Comparison of ENCODE assay signal across 1 cellular context in genomic region chr6:42424906-42425474, GRCh38.
TF ChIP-seq lines count a peak whose summit lies in the region.

No MANE protein-coding gene starts in this region.

TF ChIP-seq in A549, 52 proteins besides CTCF, POLR2A, EP300 and RAD21 (continued from another document):
- TF ChIP-seq HEYL (CRISPR knock-in tag; IDR thresholded peaks at IDR 0.05) = no peak
- no peak for TF ChIP-seq MYC (IDR thresholded peaks at IDR 0.05; ENCODE audit: borderline replicate concordance, low read length)
- TF ChIP-seq PHF8 (IDR thresholded peaks at IDR 0.05; ENCODE audit: borderline replicate concordance, low read depth) = no peak
- no peak for TF ChIP-seq USF2 (IDR thresholded peaks at IDR 0.05)
- no peak for TF ChIP-seq HOXB13 (CRISPR knock-in tag; IDR thresholded peaks at IDR 0.05; ENCODE audit: low read depth)
